ENCODE assay signal across 10 cellular contexts in the genomic region with DNA sequence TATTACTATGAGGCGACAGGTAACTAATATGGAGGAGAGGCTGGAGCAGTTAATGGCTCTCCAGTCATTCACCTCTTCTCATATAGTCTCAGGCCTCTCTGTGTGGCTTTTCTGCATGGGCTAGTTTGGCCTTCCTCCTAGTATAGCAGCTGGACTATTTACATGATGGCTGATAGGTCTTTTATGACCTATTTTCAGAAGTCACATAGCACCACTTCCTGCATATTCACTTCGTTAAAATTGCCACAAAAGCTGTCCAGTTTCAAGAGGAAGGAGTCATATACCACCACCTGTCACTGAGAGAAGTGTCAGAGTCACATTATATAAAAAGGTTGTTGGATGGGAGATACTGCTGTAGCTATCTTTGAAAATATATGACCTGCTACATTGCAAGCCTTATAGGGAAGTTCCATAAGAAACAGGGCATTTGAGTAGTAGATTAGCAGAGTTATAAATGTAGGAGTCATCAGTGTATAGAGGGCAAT. TPM values are rescaled to one million over a fixed set of nuclear protein-coding genes. Genes with fewer than 3 reads are reported as not detected.
DNase-seq lines count a peak whose midpoint lies in the region; ATAC-seq and TF ChIP-seq lines count a peak whose summit lies in the region.
"Had no signal": no experiment of that assay in that cellular context is flagged by ENCODE, and none has a peak within 500 bp of the region (broad histone marks: within the 10 kb centered on the region; RNA-seq: fewer than 3 reads in every experiment).

No MANE protein-coding gene starts in this region.

- ATAC-seq in activated T-cell treated with anti-CD3 and anti-CD28 coated beads, Interleukin-2, amount 50 U/mL, for 72 hours (replicated peaks in 1 of 2) = peak; percentile 66 to 91
- ATAC-seq in HG02610 (IDR thresholded peaks at IDR 0.05; ENCODE audit: unreplicated experiment) = peak; percentile 95
- ATAC-seq in HG03520 (IDR thresholded peaks at IDR 0.05; ENCODE audit: unreplicated experiment) = peak; percentile 96
- peak; percentile 96 for ATAC-seq in stimulated activated effector memory CD8-positive, alpha-beta T cell treated with anti-CD3 and anti-CD28 coated beads, Interleukin-12 subunit alpha, Interleukin-12 subunit beta, amount 100 ng/mL, for 72 hours
- ATAC-seq in SK-N-SH treated with all-trans-retinoic acid at 6 μM for 48 hours = no peak
- ATAC-seq: heart right ventricle had no signal

- no peaks in the 10 kb centered on the region for H3K36me3 Mint-ChIP-seq in activated T-cell treated with anti-CD3 and anti-CD28 coated beads, Interleukin-2, amount 50 U/mL, for 72 hours (ENCODE audit: insufficient read depth in 2 of 2)
- H3K36me3 Mint-ChIP-seq in activated T-cell treated with anti-CD3 and anti-CD28 coated beads, Interleukin-2, amount 50 U/mL, for 24 hours (ENCODE audit: low read depth) = no peaks in the 10 kb centered on the region
- H3K36me3 Mint-ChIP-seq in stimulated activated effector memory CD8-positive, alpha-beta T cell treated with anti-CD3 and anti-CD28 coated beads, Interleukin-12 subunit alpha, Interleukin-12 subunit beta, amount 100 ng/mL, for 72 hours = no peaks in the 10 kb centered on the region

- no peak overlapping the region for H3K27ac Mint-ChIP-seq in activated T-cell treated with anti-CD3 and anti-CD28 coated beads, Interleukin-2, amount 50 U/mL, for 72 hours
- H3K27ac Mint-ChIP-seq in activated T-cell treated with anti-CD3 and anti-CD28 coated beads, Interleukin-2, amount 50 U/mL, for 24 hours = no peak overlapping the region
- no peak overlapping the region for H3K27ac Mint-ChIP-seq in stimulated activated effector memory CD8-positive, alpha-beta T cell treated with anti-CD3 and anti-CD28 coated beads, Interleukin-12 subunit alpha, Interleukin-12 subunit beta, amount 100 ng/mL, for 72 hours

- no peak for DNase-seq in activated T-cell treated with anti-CD3 and anti-CD28 coated beads, Interleukin-2, amount 50 U/mL, for 72 hours
- no peak for DNase-seq in activated T-cell treated with anti-CD3 and anti-CD28 coated beads, Interleukin-2, amount 50 U/mL, for 24 hours
- DNase-seq in stimulated activated effector memory CD8-positive, alpha-beta T cell treated with anti-CD3 and anti-CD28 coated beads, Interleukin-12 subunit alpha, Interleukin-12 subunit beta, amount 100 ng/mL, for 72 hours (ENCODE audit: low spot score in 2 of 2) = no peak
- DNase-seq in NCI-H524 treated with DMSO at 0.1 percent for 48 hours (lab: John Stamatoyannopoulos, UW) (no peak), Ammon's horn (ENCODE audit: low spot score) (no peak)
- DNase-seq: heart right ventricle, MG63 had no signal

- no peak overlapping the region for H3K4me3 Mint-ChIP-seq in activated T-cell treated with anti-CD3 and anti-CD28 coated beads, Interleukin-2, amount 50 U/mL, for 72 hours
- H3K4me3 Mint-ChIP-seq in activated T-cell treated with anti-CD3 and anti-CD28 coated beads, Interleukin-2, amount 50 U/mL, for 24 hours = no peak overlapping the region
- H3K4me3 Mint-ChIP-seq in stimulated activated effector memory CD8-positive, alpha-beta T cell treated with anti-CD3 and anti-CD28 coated beads, Interleukin-12 subunit alpha, Interleukin-12 subunit beta, amount 100 ng/mL, for 72 hours = no peak overlapping the region

- H3K27me3 Mint-ChIP-seq in activated T-cell treated with anti-CD3 and anti-CD28 coated beads, Interleukin-2, amount 50 U/mL, for 72 hours (ENCODE audit: low read depth) = peaks cover 22% of the 10 kb centered on the region
- H3K27me3 Mint-ChIP-seq in activated T-cell treated with anti-CD3 and anti-CD28 coated beads, Interleukin-2, amount 50 U/mL, for 24 hours = peaks cover 2% of the 10 kb centered on the region

- H3K9me3 Mint-ChIP-seq in activated T-cell treated with anti-CD3 and anti-CD28 coated beads, Interleukin-2, amount 50 U/mL, for 72 hours = no peaks in the 10 kb centered on the region
- no peaks in the 10 kb centered on the region for H3K9me3 Mint-ChIP-seq in activated T-cell treated with anti-CD3 and anti-CD28 coated beads, Interleukin-2, amount 50 U/mL, for 24 hours
- no peaks in the 10 kb centered on the region for H3K9me3 Mint-ChIP-seq in stimulated activated effector memory CD8-positive, alpha-beta T cell treated with anti-CD3 and anti-CD28 coated beads, Interleukin-12 subunit alpha, Interleukin-12 subunit beta, amount 100 ng/mL, for 72 hours

- H3K4me1 Mint-ChIP-seq in activated T-cell treated with anti-CD3 and anti-CD28 coated beads, Interleukin-2, amount 50 U/mL, for 72 hours (ENCODE audit: low read depth) = peaks cover 7% of the 10 kb centered on the region
- H3K4me1 Mint-ChIP-seq in activated T-cell treated with anti-CD3 and anti-CD28 coated beads, Interleukin-2, amount 50 U/mL, for 24 hours (ENCODE audit: low read depth) = peaks cover 10% of the 10 kb centered on the region
- peaks cover 13% of the 10 kb centered on the region for H3K4me1 Mint-ChIP-seq in stimulated activated effector memory CD8-positive, alpha-beta T cell treated with anti-CD3 and anti-CD28 coated beads, Interleukin-12 subunit alpha, Interleukin-12 subunit beta, amount 100 ng/mL, for 72 hours

TF ChIP-seq in SK-N-SH treated with all-trans-retinoic acid at 6 μM for 48 hours, 23 proteins besides CTCF, POLR2A, EP300 and RAD21:
- no peak for TF ChIP-seq CSDC2 (CRISPR knock-in tag; IDR thresholded peaks at IDR 0.05)
- TF ChIP-seq, protein P1, sequence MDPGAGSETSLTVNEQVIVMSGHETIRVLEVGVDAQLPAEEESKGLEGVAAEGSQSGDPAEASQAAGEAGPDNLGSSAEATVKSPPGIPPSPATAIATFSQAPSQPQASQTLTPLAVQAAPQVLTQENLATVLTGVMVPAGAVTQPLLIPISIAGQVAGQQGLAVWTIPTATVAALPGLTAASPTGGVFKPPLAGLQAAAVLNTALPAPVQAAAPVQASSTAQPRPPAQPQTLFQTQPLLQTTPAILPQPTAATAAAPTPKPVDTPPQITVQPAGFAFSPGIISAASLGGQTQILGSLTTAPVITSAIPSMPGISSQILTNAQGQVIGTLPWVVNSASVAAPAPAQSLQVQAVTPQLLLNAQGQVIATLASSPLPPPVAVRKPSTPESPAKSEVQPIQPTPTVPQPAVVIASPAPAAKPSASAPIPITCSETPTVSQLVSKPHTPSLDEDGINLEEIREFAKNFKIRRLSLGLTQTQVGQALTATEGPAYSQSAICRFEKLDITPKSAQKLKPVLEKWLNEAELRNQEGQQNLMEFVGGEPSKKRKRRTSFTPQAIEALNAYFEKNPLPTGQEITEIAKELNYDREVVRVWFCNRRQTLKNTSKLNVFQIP (CRISPR knock-in tag; IDR thresholded peaks at IDR 0.05; ENCODE audit: borderline replicate concordance, low read depth) = no peak
- no peak for TF ChIP-seq PPARA (CRISPR knock-in tag; IDR thresholded peaks at IDR 0.05; ENCODE audit: borderline replicate concordance)
- no peak for TF ChIP-seq ISL1 (CRISPR knock-in tag; IDR thresholded peaks at IDR 0.05)
- TF ChIP-seq ZNF565 (CRISPR knock-in tag; conservative IDR thresholded peaks at IDR 0.05; ENCODE audit: low read depth) = no peak
- no peak for TF ChIP-seq GLIS3 (CRISPR knock-in tag; IDR thresholded peaks at IDR 0.05)
- no peak for TF ChIP-seq ZC3H10 (CRISPR knock-in tag; IDR thresholded peaks at IDR 0.05)
- no peak for TF ChIP-seq OSR1 (CRISPR knock-in tag; IDR thresholded peaks at IDR 0.05)

RNA-seq across cellular contexts. Expression of a gene that starts 8.0 kb away (rescaled TPM):
- 100 to 1,000 TPM in 1 of 2 donors, 10 to 100 TPM in 1; 90.0 to 103 TPM for total RNA-seq in activated T-cell treated with anti-CD3 and anti-CD28 coated beads, Interleukin-2, amount 50 U/mL, for 72 hours
